In genomic region chr1:200165493-200166220, GRCh38 we compare ENCODE assay signal across 19 cellular contexts.
DNase-seq lines count a peak whose midpoint lies in the region; ATAC-seq and TF ChIP-seq lines count a peak whose summit lies in the region.
"Had no signal": no experiment of that assay in that cellular context is flagged by ENCODE, and none has a peak within 500 bp of the region (broad histone marks: within the 10 kb centered on the region; RNA-seq: fewer than 3 reads in every experiment).

No MANE protein-coding gene starts in this region.

- DNase-seq in NOMO-1 treated with DMSO at 0.1 percent for 48 hours (lab: John Stamatoyannopoulos, UW; ENCODE audit: unreplicated experiment), result peak; percentile 28
- no peak for DNase-seq in NOMO-1 treated with dmso at 0.1 percent for 144 hours (lab: John Stamatoyannopoulos, UW; ENCODE audit: unreplicated experiment)
- DNase-seq in NCI-H2107 (lab: John Stamatoyannopoulos, UW), result peak; percentile 16
- DNase-seq in RPMI8226, result peak; percentile 60
- DNase-seq in effector memory CD4-positive, alpha-beta T cell, result no peak
- DNase-seq in NCI-H128 (lab: John Stamatoyannopoulos, UW; ENCODE audit: unreplicated experiment), result no peak
- no peak for DNase-seq in upper lobe of right lung
- no peak for DNase-seq in psoas muscle
- DNase-seq: DMS 273 treated with DMSO at 0.1 percent for 48 hours, DND-41, HCEC 1CT, NCI-H1048, NCI-H146, NCI-H2029 treated with DMSO at 0.1 percent for 48 hours, NCI-H2227 treated with DMSO at 0.1 percent for 48 hours, SHP77 treated with DMSO at 0.1 percent for 48 hours, SK-N-SH had no signal

- H3K27ac ChIP-seq in effector memory CD4-positive, alpha-beta T cell (ENCODE audit: insufficient read depth, low read length, poor library complexity, severe bottlenecking), result no peak overlapping the region
- no peak overlapping the region for H3K27ac ChIP-seq in upper lobe of right lung
- no peak overlapping the region for H3K27ac ChIP-seq in psoas muscle
- H3K27ac ChIP-seq: 22Rv1 had no signal

- H3K4me3 ChIP-seq in effector memory CD4-positive, alpha-beta T cell (ENCODE audit: insufficient read depth, low read depth, low read length, poor library complexity, severe bottlenecking), result no peak overlapping the region
- H3K4me3 ChIP-seq in upper lobe of right lung (no peak overlapping the region), psoas muscle (no peak overlapping the region)
- H3K4me3 ChIP-seq: GM23338 had no signal

- WGBS in psoas muscle, 3 donors, result 80 to 87% (median 82%) methylated on average over 5 of the region's 5 CpGs

- no peaks in the 10 kb centered on the region for H3K27me3 ChIP-seq in effector memory CD4-positive, alpha-beta T cell (replicated peaks; ENCODE audit: control insufficient read depth, insufficient read depth, low read length, poor library complexity, severe bottlenecking)
- H3K27me3 ChIP-seq in upper lobe of right lung, result no peaks in the 10 kb centered on the region
- no peaks in the 10 kb centered on the region for H3K27me3 ChIP-seq in psoas muscle (ENCODE audit: insufficient read depth in 3 of 3, low read length in 2 of 3)

- no peaks in the 10 kb centered on the region for H3K4me1 ChIP-seq in effector memory CD4-positive, alpha-beta T cell (ENCODE audit: control insufficient read depth, insufficient read depth, low read length, poor library complexity, severe bottlenecking)
- H3K4me1 ChIP-seq in upper lobe of right lung (no peaks in the 10 kb centered on the region), psoas muscle (no peaks in the 10 kb centered on the region)

- intact Hi-C loops in upper lobe of right lung (cut with DNase I) (no loop called here), psoas muscle (cut with DNase I) (no loop called here)

- ATAC-seq in upper lobe of right lung (no peak), psoas muscle (no peak)
- ATAC-seq: GM23338 had no signal

- no peaks in the 10 kb centered on the region for H3K36me3 ChIP-seq in effector memory CD4-positive, alpha-beta T cell (ENCODE audit: control insufficient read depth, insufficient read depth, low read length)
- H3K36me3 ChIP-seq in upper lobe of right lung (no peaks in the 10 kb centered on the region), psoas muscle (ENCODE audit: insufficient read depth in 1 of 2, low read depth in 1 of 2) (no peaks in the 10 kb centered on the region)

- TF ChIP-seq CTCF in upper lobe of right lung (IDR thresholded peaks at IDR 0.05) (no peak), psoas muscle (IDR thresholded peaks at IDR 0.05) (no peak)

- no peaks in the 10 kb centered on the region for H3K9me3 ChIP-seq in effector memory CD4-positive, alpha-beta T cell (ENCODE audit: control insufficient read depth, low read length)
- H3K9me3 ChIP-seq in upper lobe of right lung (no peaks in the 10 kb centered on the region), psoas muscle (no peaks in the 10 kb centered on the region)
- H3K9me3 ChIP-seq: SK-N-SH had no signal

Comparison
In these comparisons a context has a peak if more than half of its experiments do, and no peak if none do; other contexts are left out.
1. DNase-seq: peak in NOMO-1 treated with DMSO at 0.1 percent for 48 hours (single experiment), NCI-H2107 (single experiment) and RPMI8226 (single experiment); none in NOMO-1 treated with dmso at 0.1 percent for 144 hours (single experiment), effector memory CD4-positive, alpha-beta T cell (0 of 3), NCI-H128 (single experiment), upper lobe of right lung (single experiment) and psoas muscle (0 of 2).